Comparison of ENCODE assay signal across 12 cellular contexts in the genomic region with DNA sequence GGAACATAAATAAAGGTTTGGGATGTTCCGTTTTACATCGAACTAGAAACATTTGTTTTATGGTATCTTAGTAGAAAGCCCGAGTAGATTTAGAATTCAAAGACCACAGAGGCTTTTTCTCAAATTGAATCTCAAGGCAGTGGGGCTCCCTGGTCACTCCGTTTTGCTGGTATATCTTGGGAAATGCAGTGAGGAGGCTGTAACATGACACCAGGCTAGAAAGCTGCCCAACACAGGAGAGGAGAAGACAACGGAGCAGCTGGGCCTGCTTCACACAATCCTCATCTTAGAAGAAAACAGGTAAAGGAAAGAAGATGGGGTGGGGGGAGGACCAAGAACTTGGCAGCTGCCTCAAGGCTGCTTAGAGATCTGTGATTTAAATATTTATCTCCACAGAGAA. TPM values are rescaled to one million over a fixed set of nuclear protein-coding genes. Genes with fewer than 3 reads are reported as not detected.
A peak's percentile ranks its signal among the peaks of the same experiment; 100 is the strongest.
DNase-seq lines count a peak whose midpoint lies in the region; ATAC-seq and TF ChIP-seq lines count a peak whose summit lies in the region.
"Had no signal": no experiment of that assay in that cellular context is flagged by ENCODE, and none has a peak within 500 bp of the region (broad histone marks: within the 10 kb centered on the region; RNA-seq: fewer than 3 reads in every experiment).

No MANE protein-coding gene starts in this region.

- no peak overlapping the region for H3K18ac ChIP-seq in neuronal stem cell (ENCODE audit: low read length)

- no peak overlapping the region for H3K9ac ChIP-seq in neuronal stem cell (ENCODE audit: low read depth, low read length, poor library complexity)

- H4K8ac ChIP-seq in neuronal stem cell (ENCODE audit: low read depth, low read length): no peak overlapping the region

- no peaks in the 10 kb centered on the region for H3K9me2 ChIP-seq in GM23338 (ENCODE audit: insufficient read depth)

- H3K79me1 ChIP-seq in neuronal stem cell (ENCODE audit: low read depth, low read length): no peaks in the 10 kb centered on the region

- no peak overlapping the region for H4K91ac ChIP-seq in neuronal stem cell (ENCODE audit: low read depth, low read length, poor library complexity)

- peaks cover 55% of the 10 kb centered on the region for H3K4me1 Mint-ChIP-seq in GM23338

- no peak overlapping the region for H3K14ac ChIP-seq in neuronal stem cell (ENCODE audit: low read length)

- H3K36me3 ChIP-seq in GM23338 (ENCODE audit: insufficient read depth) (no peaks in the 10 kb centered on the region), neuronal stem cell (replicated peaks in 1 of 2; ENCODE audit: control insufficient read depth in 2 of 2, insufficient read depth in 2 of 2, low read length in 2 of 2) (no peaks in the 10 kb centered on the region)

- no peak overlapping the region for H2BK12ac ChIP-seq in neuronal stem cell (ENCODE audit: low read length)

- H3K79me2 ChIP-seq in GM23338 (replicated peaks; ENCODE audit: insufficient read depth): no peaks in the 10 kb centered on the region

- no peak overlapping the region for H2BK15ac ChIP-seq in neuronal stem cell (ENCODE audit: low read length)

- no peaks in the 10 kb centered on the region for H3K27me3 ChIP-seq in GM23338 (ENCODE audit: insufficient read depth)
- no peaks in the 10 kb centered on the region for H3K27me3 ChIP-seq in neuronal stem cell (ENCODE audit: control insufficient read depth in 3 of 3, insufficient read depth in 3 of 3, low read depth in 1 of 3, low read length in 3 of 3)

- no peaks in the 10 kb centered on the region for H4K20me1 ChIP-seq in GM23338 (replicated peaks; ENCODE audit: insufficient read depth)

- H3F3A ChIP-seq in GM23338 (replicated peaks; ENCODE audit: low read depth): no peaks in the 10 kb centered on the region

- H3K27ac Mint-ChIP-seq in GM23338: peak overlapping the region; percentile 60

- no peak overlapping the region for H2BK120ac ChIP-seq in neuronal stem cell (ENCODE audit: low read depth, low read length)

- H3K4me2 ChIP-seq in GM23338 (peak overlapping the region; percentile 30), neuronal stem cell (ENCODE audit: insufficient read depth, low read length, poor library complexity, severe bottlenecking) (no peak overlapping the region)

- H3K9me3 ChIP-seq in neuronal stem cell (replicated peaks in 1 of 2; ENCODE audit: control insufficient read depth in 2 of 2, insufficient read depth in 1 of 2, low read depth in 1 of 2, low read length in 2 of 2): no peaks in the 10 kb centered on the region

- no peak overlapping the region for H2BK5ac ChIP-seq in neuronal stem cell (ENCODE audit: low read length)

- H2AK5ac ChIP-seq in neuronal stem cell (ENCODE audit: low read depth, low read length): no peak overlapping the region

- TF ChIP-seq CTCF in GM23338 (conservative IDR thresholded peaks at IDR 0.05; ENCODE audit: low read depth in 2 of 2) (no peak), fibroblast of mammary gland (conservative IDR thresholded peaks at IDR 0.05; ENCODE audit: control insufficient read depth, insufficient read depth, low read depth, low read length) (no peak)

- H3K36me3 Mint-ChIP-seq in GM23338 (ENCODE audit: low read depth): no peaks in the 10 kb centered on the region

- DNase-seq in GM23338 (ENCODE audit: low spot score) (peak; percentile 71), RPMI7951 (ENCODE audit: low read depth) (peak; percentile 24), fibroblast of mammary gland (ENCODE audit: low read depth) (peak; percentile 61), neuronal stem cell (ENCODE audit: low spot score) (peak; percentile 36)
- no peak for DNase-seq in activated CD4-positive, alpha-beta T cell treated with anti-CD3 and anti-CD28 coated beads, Interleukin-2, amount 50 U/mL, for 4 hours
- no peak for DNase-seq in stimulated activated CD4-positive, alpha-beta T cell treated with anti-CD3 and anti-CD28 coated beads, Interleukin-15, amount 100 ng/mL, for 24 hours
- no peak for DNase-seq in stimulated activated naive CD4-positive, alpha-beta T cell treated with Interleukin-2 at 50 U/mL for 16 hours (lab: John Stamatoyannopoulos, UW)
- DNase-seq: activated CD4-positive, CD25-positive, alpha-beta regulatory T cell; amygdala; NCI-H1436 had no signal

- H3K9me3 Mint-ChIP-seq in GM23338: no peaks in the 10 kb centered on the region

- peak; percentile 97 for ATAC-seq in GM23338
- ATAC-seq: sciatic nerve had no signal

- H3K4me3 Mint-ChIP-seq in GM23338: peak overlapping the region; percentile 43; the same call in 2 of the 3 replicates

- no peak overlapping the region for H3K4ac ChIP-seq in neuronal stem cell (ENCODE audit: low read length)

- WGBS in neuronal stem cell (ENCODE audit: extremely low coverage in 2 of 2, insufficient read length in 2 of 2, insufficient replicate concordance in 1 of 2), 2 donors: no CpG with 5 or more reads among the region's 5 CpGs

- peak overlapping the region; percentile 44; the same call in 1 of the 2 replicates for H2AFZ ChIP-seq in GM23338
- peak overlapping the region; percentile 64 for H2AFZ ChIP-seq in neuronal stem cell (ENCODE audit: low read length)

- H3K4me1 ChIP-seq in GM23338 (ENCODE audit: insufficient read depth) (peaks cover 47% of the 10 kb centered on the region), neuronal stem cell (ENCODE audit: control insufficient read depth in 2 of 2, insufficient read depth in 1 of 2, low read depth in 1 of 2, low read length in 2 of 2) (peaks cover 1 to 9% of the 10 kb centered on the region in 2 donors)

- H3K27ac ChIP-seq in GM23338 (ENCODE audit: low read depth) (no peak overlapping the region; the same call in 1 of the 2 replicates), neuronal stem cell (replicated peaks; ENCODE audit: low read length) (no peak overlapping the region)
- H3K27ac ChIP-seq: SK-N-MC had no signal

- H3K27me3 Mint-ChIP-seq in GM23338 (ENCODE audit: insufficient read depth, low read depth, poor library complexity): no peaks in the 10 kb centered on the region

- H3K23ac ChIP-seq in neuronal stem cell (ENCODE audit: low read depth, low read length, poor library complexity): no peak overlapping the region

- H3K4me3 ChIP-seq in GM23338 (0 out of 2 replicates have a peak overlapping the region, but pooled peaks have one; percentile 2), fibroblast of mammary gland (ENCODE audit: control insufficient read depth, low read depth, low read length) (no peak overlapping the region), neuronal stem cell (ENCODE audit: low read length in 2 of 2) (no peak overlapping the region)
- H3K4me3 ChIP-seq: SK-N-MC had no signal

RNA-seq across cellular contexts. Expression of a gene that starts 38.3 kb away (rescaled TPM):
- 11.7 and 17.0 TPM in 2 replicates for total RNA-seq in GM23338 (2014; rRNA removed; shearing (Covaris generic))
- polyA plus RNA-seq in GM23338 (2016; fragmentation: Nextera tagmentation; extraction: Ambion mirVana): 5.0 and 8.0 TPM in 2 replicates
- 5.8 and 6.4 TPM in 2 replicates for total RNA-seq in RPMI7951 (2014; rRNA removed; shearing (Covaris generic))
- 3.2 TPM for polyA plus RNA-seq in neuronal stem cell (2013, experiment 1 of 2)
- polyA plus RNA-seq in neuronal stem cell (2013, experiment 2 of 2): 3.1 TPM

Comparison
In these comparisons a context has a peak if more than half of its experiments do, and no peak if none do; other contexts are left out.
1. DNase-seq: peak in GM23338 (single experiment), RPMI7951 (single experiment), fibroblast of mammary gland (single experiment) and neuronal stem cell (single experiment); none in activated CD4-positive, alpha-beta T cell treated with anti-CD3 and anti-CD28 coated beads, Interleukin-2, amount 50 U/mL, for 4 hours (0 of 2), stimulated activated CD4-positive, alpha-beta T cell treated with anti-CD3 and anti-CD28 coated beads, Interleukin-15, amount 100 ng/mL, for 24 hours (single experiment) and stimulated activated naive CD4-positive, alpha-beta T cell treated with Interleukin-2 at 50 U/mL for 16 hours (single experiment).